ENCODE assay signal across 8 cellular contexts in the genomic region with DNA sequence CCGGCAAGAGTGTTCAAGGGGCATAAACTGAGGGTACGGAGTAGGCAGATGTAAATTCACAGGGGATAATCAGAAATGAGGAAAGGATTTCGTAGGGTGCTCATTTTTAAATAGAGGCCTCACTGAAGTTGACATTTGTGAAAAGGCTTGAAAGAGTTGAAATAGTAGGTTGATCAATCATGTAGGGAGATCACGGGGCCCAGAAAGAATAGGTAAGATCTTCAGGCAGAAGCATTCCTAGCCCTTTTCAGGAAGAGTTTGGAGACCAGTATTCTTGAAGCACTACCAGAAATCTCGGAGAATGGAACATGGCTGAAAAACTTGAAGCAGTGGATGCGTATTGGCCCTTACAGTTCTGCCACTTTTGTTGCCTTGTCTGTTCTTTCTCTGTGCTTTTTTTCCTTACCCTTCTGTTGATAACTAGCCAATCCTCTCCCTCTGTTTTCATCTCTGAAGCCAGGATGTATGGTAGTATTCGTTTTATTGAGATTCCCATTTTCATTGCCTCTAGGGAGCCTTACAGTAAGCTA. TPM values are rescaled to one million over a fixed set of nuclear protein-coding genes. Genes with fewer than 3 reads are reported as not detected.
DNase-seq lines count a peak whose midpoint lies in the region; ATAC-seq lines count a peak whose summit lies in the region.

No MANE protein-coding gene starts in this region.

- H3K27me3 ChIP-seq in Karpas-422 (ENCODE audit: low read length): no peaks in the 10 kb centered on the region

- H3K27ac Mint-ChIP-seq in naive thymus-derived CD8-positive, alpha-beta T cell: peak overlapping the region; percentile 94 to 99 (median 96)

- POLR2A ChIA-PET in naive thymus-derived CD8-positive, alpha-beta T cell (lab: Charles Lee): interaction anchor here (0.6 to 1.5 kb wide), 6 partner anchors 13 to 795 kb away, joined by 3 to 5 read pairs (median 3); partner anchors contain the start of gene COX7C

- DNase-seq in Karpas-422 (no peak), cerebellum (ENCODE audit: low spot score) (peak; percentile 27), KG1 (lab: John Stamatoyannopoulos, UW) (no peak)
- DNase-seq in naive thymus-derived CD8-positive, alpha-beta T cell: no peak

- H3K27ac ChIP-seq in Karpas-422 (ENCODE audit: low read length): no peak overlapping the region

- peak overlapping the region; percentile 93 for H3K4me2 ChIP-seq in Karpas-422 (ENCODE audit: low read depth, low read length, poor library complexity, severe bottlenecking)

- H3K36me3 ChIP-seq in ES-I3 (ENCODE audit: insufficient read depth, low read length) (peaks cover 11% of the 10 kb centered on the region), Karpas-422 (ENCODE audit: insufficient read depth, low read length) (peaks cover 27% of the 10 kb centered on the region)

- H3K4me3 Mint-ChIP-seq in naive thymus-derived CD8-positive, alpha-beta T cell: peak overlapping the region; percentile 84 to 99 (median 96)

- ATAC-seq in GM21619 (IDR thresholded peaks at IDR 0.05; ENCODE audit: unreplicated experiment) (peak; percentile 8), HG03469 (IDR thresholded peaks at IDR 0.05; ENCODE audit: unreplicated experiment) (no peak), HG03565 (IDR thresholded peaks at IDR 0.05; ENCODE audit: unreplicated experiment) (no peak)
- peak in 1 of 2 donors; percentile 1 for ATAC-seq in naive thymus-derived CD8-positive, alpha-beta T cell

- H3K4me3 ChIP-seq in Karpas-422 (ENCODE audit: low read length): peak overlapping the region; percentile 85

- no peaks in the 10 kb centered on the region for H3K9me2 ChIP-seq in Karpas-422 (replicated peaks; ENCODE audit: insufficient read depth, low read length)

- H3K9me3 ChIP-seq in ES-I3 (ENCODE audit: control insufficient read depth, insufficient read depth, low read length) (no peaks in the 10 kb centered on the region), Karpas-422 (ENCODE audit: low read length) (no peaks in the 10 kb centered on the region)

- H4K20me1 ChIP-seq in Karpas-422 (ENCODE audit: insufficient read depth, low read depth, low read length): 0 out of 2 replicates have a peak, but pooled peaks cover 6% of the 10 kb centered on the region

- H3K4me1 ChIP-seq in ES-I3 (ENCODE audit: insufficient read depth, low read length): no peaks in the 10 kb centered on the region
- H3K4me1 ChIP-seq in Karpas-422 (ENCODE audit: low read length): peaks cover 21% of the 10 kb centered on the region

- peak overlapping the region; percentile 68 for H3K9ac ChIP-seq in ES-I3 (ENCODE audit: low read depth, low read length)
- peak overlapping the region; percentile 68 for H3K9ac ChIP-seq in Karpas-422 (ENCODE audit: low read length)

- H2AFZ ChIP-seq in Karpas-422 (ENCODE audit: low read length): peak overlapping the region; percentile 87

- peaks cover 9 to 28% (median 13%) of the 10 kb centered on the region in 3 donors for H3K36me3 Mint-ChIP-seq in naive thymus-derived CD8-positive, alpha-beta T cell

- peaks cover 44% of the 10 kb centered on the region for H3K79me2 ChIP-seq in Karpas-422 (ENCODE audit: low read length)

- H3K27me3 Mint-ChIP-seq in naive thymus-derived CD8-positive, alpha-beta T cell: peaks cover 0 to 6% (median 0%) of the 10 kb centered on the region in 5 donors

- H3K4me1 Mint-ChIP-seq in naive thymus-derived CD8-positive, alpha-beta T cell: peaks cover 27 to 49% (median 44%) of the 10 kb centered on the region in 4 donors

- H3K9me3 Mint-ChIP-seq in naive thymus-derived CD8-positive, alpha-beta T cell: no peaks in the 10 kb centered on the region

RNA-seq across cellular contexts. Expression of gene CCNH, which starts 0.5 kb away (rescaled TPM):
- total RNA-seq in Karpas-422 (2014; rRNA removed; shearing (Covaris generic); ENCODE audit: low replicate concordance): 87.1 and 149 TPM in 2 replicates
- 170 TPM for total RNA-seq in cerebellum
- total RNA-seq in naive thymus-derived CD8-positive, alpha-beta T cell: 10 to 100 TPM; 86.9 TPM
- 10 to 100 TPM; 50.2 to 58.1 (median 57.3) TPM for polyA plus RNA-seq in naive thymus-derived CD8-positive, alpha-beta T cell
